Comparison of ENCODE assay signal across 8 cellular contexts in the genomic region with DNA sequence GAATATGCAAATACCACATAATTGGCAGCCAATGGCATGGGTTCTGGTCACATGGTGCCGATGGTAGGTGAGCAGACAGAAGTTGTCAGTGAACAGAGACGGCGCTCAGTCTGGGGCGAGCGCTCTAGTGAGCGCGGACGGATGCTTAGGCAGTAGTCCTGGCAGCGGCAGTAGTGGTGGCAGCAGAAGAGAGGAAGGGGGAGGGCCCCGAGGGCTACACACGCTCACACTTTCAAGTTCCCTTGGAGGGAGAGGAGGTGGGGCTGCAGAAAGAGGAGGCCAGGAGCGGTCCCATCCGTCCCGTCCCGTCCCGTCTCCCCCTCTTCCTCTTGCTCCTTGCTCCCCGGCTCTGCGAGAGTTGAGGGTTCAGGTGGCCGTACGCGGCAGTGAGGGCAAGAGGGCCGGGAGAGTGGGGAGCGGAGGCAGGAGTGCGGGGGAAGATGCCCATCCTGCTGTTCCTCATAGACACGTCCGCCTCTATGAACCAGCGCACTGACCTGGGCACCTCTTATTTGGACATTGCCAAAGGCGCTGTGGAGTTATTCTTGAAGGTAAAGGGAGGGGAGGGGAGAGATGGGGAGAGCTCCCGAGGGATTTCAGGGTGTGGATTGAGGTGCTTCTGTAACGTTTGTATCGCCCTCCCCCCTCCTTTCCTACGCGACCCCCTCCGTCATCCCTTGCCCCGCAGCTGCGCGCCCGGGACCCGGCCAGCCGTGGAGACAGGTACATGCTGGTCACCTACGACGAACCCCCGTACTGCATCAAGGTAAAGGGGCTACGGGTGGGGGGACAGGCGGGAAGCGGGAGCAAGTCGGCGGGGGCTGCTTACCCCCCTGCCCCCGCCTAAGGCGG. TPM values are rescaled to one million over a fixed set of nuclear protein-coding genes. Genes with fewer than 3 reads are reported as not detected.
DNase-seq lines count a peak whose midpoint lies in the region; ATAC-seq and TF ChIP-seq lines count a peak whose summit lies in the region.

A gene with protein sequence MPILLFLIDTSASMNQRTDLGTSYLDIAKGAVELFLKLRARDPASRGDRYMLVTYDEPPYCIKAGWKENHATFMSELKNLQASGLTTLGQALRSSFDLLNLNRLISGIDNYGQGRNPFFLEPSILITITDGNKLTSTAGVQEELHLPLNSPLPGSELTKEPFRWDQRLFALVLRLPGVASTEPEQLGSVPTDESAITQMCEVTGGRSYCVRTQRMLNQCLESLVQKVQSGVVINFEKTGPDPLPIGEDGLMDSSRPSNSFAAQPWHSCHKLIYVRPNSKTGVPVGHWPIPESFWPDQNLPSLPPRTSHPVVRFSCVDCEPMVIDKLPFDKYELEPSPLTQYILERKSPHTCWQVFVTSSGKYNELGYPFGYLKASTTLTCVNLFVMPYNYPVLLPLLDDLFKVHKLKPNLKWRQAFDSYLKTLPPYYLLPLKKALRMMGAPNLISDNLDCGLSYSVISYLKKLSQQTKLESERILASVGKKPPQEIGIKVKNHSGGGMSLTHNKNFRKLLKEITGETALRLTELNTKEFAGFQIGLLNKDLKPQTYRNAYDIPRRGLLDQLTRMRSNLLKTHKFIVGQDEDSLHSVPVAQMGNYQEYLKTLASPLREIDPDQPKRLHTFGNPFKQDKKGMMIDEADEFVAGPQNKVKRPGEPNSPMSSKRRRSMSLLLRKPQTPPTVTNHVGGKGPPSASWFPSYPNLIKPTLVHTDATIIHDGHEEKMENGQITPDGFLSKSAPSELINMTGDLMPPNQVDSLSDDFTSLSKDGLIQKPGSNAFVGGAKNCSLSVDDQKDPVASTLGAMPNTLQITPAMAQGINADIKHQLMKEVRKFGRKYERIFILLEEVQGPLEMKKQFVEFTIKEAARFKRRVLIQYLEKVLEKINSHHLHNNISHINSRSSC (plus strand): TSS at position 108 of the 852 bp plus-strand sequence. CDS start 333 bp downstream, at position 441.

- H3K27ac Mint-ChIP-seq in activated naive CD4-positive, alpha-beta T cell treated with anti-CD3 and anti-CD28 coated beads, Interleukin-2, amount 50 U/mL, for 72 hours: peak within 1 kb of the TSS; percentile 96 to 100
- H3K27ac Mint-ChIP-seq in osteocyte (ENCODE audit: unreplicated experiment): peak within 1 kb of the TSS; percentile 97

- no peaks in the 10 kb centered on the region for H3K27me3 Mint-ChIP-seq in osteocyte (ENCODE audit: unreplicated experiment)

- H3K36me3 Mint-ChIP-seq in activated naive CD4-positive, alpha-beta T cell treated with anti-CD3 and anti-CD28 coated beads, Interleukin-2, amount 50 U/mL, for 72 hours: peaks cover 14 to 17% of the 10 kb centered on the region in 2 donors
- no peaks in the 10 kb centered on the region for H3K36me3 Mint-ChIP-seq in osteocyte (ENCODE audit: unreplicated experiment)

- H3K4me3 ChIP-seq in thymus (ENCODE audit: low read length): peak within 1 kb of the TSS; percentile 69

- H3K27me3 ChIP-seq in thymus (ENCODE audit: control insufficient read depth, insufficient read depth): no peaks in the 10 kb centered on the region

- H3K4me3 Mint-ChIP-seq in osteocyte (ENCODE audit: unreplicated experiment): peak within 1 kb of the TSS; percentile 90

- ATAC-seq in GM21825 (IDR thresholded peaks at IDR 0.05; ENCODE audit: unreplicated experiment): peak; percentile 85
- peak; percentile 78 to 81 for ATAC-seq in activated naive CD4-positive, alpha-beta T cell treated with anti-CD3 and anti-CD28 coated beads, Interleukin-2, amount 50 U/mL, for 72 hours

- no peaks in the 10 kb centered on the region for H3K9me3 ChIP-seq in ES-I3 (ENCODE audit: control insufficient read depth, insufficient read depth, low read length)
- no peaks in the 10 kb centered on the region for H3K9me3 ChIP-seq in thymus (ENCODE audit: control insufficient read depth)

- H3K9ac ChIP-seq in ES-I3 (ENCODE audit: low read depth, low read length): peak within 1 kb of the TSS; percentile 75

- peak within 1 kb of the TSS; percentile 74 for H3K27ac ChIP-seq in thymus (ENCODE audit: low read depth)

- under 1% methylated on average over 50 of the region's 50 CpGs for WGBS in thymus

- H3K36me3 ChIP-seq in ES-I3 (ENCODE audit: insufficient read depth, low read length): no peaks in the 10 kb centered on the region
- H3K36me3 ChIP-seq in thymus (ENCODE audit: control insufficient read depth, insufficient read depth): no peaks in the 10 kb centered on the region

- H3K9me3 Mint-ChIP-seq in activated naive CD4-positive, alpha-beta T cell treated with anti-CD3 and anti-CD28 coated beads, Interleukin-2, amount 50 U/mL, for 72 hours: peaks cover 0 to 4% of the 10 kb centered on the region in 2 donors
- peaks cover 3% of the 10 kb centered on the region for H3K9me3 Mint-ChIP-seq in osteocyte (ENCODE audit: unreplicated experiment)

- DNase-seq in Kasumi-1 (lab: John Stamatoyannopoulos, UW) (peak; percentile 89 to 93), SKM-1 treated with dmso at 0.1 percent for 144 hours (lab: John Stamatoyannopoulos, UW; ENCODE audit: unreplicated experiment) (peak; percentile 90), glomerular visceral epithelial cell (ENCODE audit: extremely low spot score) (peak; percentile 87), osteocyte (ENCODE audit: extremely low spot score, unreplicated experiment) (peak; percentile 90)
- DNase-seq in activated naive CD4-positive, alpha-beta T cell treated with anti-CD3 and anti-CD28 coated beads, Interleukin-2, amount 50 U/mL, for 72 hours (ENCODE audit: low spot score in 2 of 2): peak; percentile 79 to 86

- H3K4me1 Mint-ChIP-seq in osteocyte (ENCODE audit: unreplicated experiment): peaks cover 29% of the 10 kb centered on the region

- no peak for TF ChIP-seq CTCF in osteocyte (IDR thresholded peaks at IDR 0.05)

- H3K4me1 ChIP-seq in ES-I3 (ENCODE audit: insufficient read depth, low read length): peaks cover 5% of the 10 kb centered on the region; the same call in 1 of the 2 replicates
- no peaks in the 10 kb centered on the region for H3K4me1 ChIP-seq in thymus (ENCODE audit: control insufficient read depth, insufficient read depth, low read length)

RNA-seq across cellular contexts. Expression of the gene that starts here (rescaled TPM):
- total RNA-seq in activated naive CD4-positive, alpha-beta T cell treated with anti-CD3 and anti-CD28 coated beads, Interleukin-2, amount 50 U/mL, for 72 hours: 10 to 100 TPM; 26.0 to 30.3 TPM
- total RNA-seq in osteocyte: 5.3 and 6.4 TPM in 2 replicates
- 49.1 TPM for polyA plus RNA-seq in thymus

Comparison
In these comparisons a context has a peak if more than half of its experiments do, and no peak if none do; other contexts are left out.
1. Peak in every context shown above with its lines: DNase-seq, ATAC-seq, H3K4me3 ChIP-seq and H3K27ac ChIP-seq.